In genomic region chr2:103254611-103255010, GRCh38 we compare ENCODE assay signal across 35 cellular contexts.
DNase-seq lines count a peak whose midpoint lies in the region; ATAC-seq and TF ChIP-seq lines count a peak whose summit lies in the region.
"Had no signal": no experiment of that assay in that cellular context is flagged by ENCODE, and none has a peak within 500 bp of the region (broad histone marks: within the 10 kb centered on the region; RNA-seq: fewer than 3 reads in every experiment).

No MANE protein-coding gene starts in this region.

- H3K4me3 ChIP-seq in mesendoderm (ENCODE audit: low read length) (no peak overlapping the region), neural cell (ENCODE audit: low read length) (no peak overlapping the region), trophoblast cell (ENCODE audit: low read depth, low read length) (no peak overlapping the region)
- H3K4me3 ChIP-seq: A549; BLaER1; BLaER1 treated with 17β-estradiol and CSF1 and Interleukin-3, amounts not matched to agents 10 nM and 100 nM had no signal

- H3K9me3 Mint-ChIP-seq in H9, result peaks cover 0 to 5% of the 10 kb centered on the region in 2 experiments; a peak in 3 of 5 replicates

- H2BK20ac ChIP-seq in H9 (ENCODE audit: low read depth, low read length, poor library complexity, severe bottlenecking), result no peak overlapping the region

- no peak overlapping the region for H3T11ph ChIP-seq in H9 (ENCODE audit: low read length)

- no peak overlapping the region for H2AK5ac ChIP-seq in H9 (ENCODE audit: insufficient read length, low read length)
- no peak overlapping the region for H2AK5ac ChIP-seq in mesendoderm (ENCODE audit: low read length)
- H2AK5ac ChIP-seq in trophoblast cell (ENCODE audit: low read length), result no peak overlapping the region

- H3K27ac ChIP-seq in H9 (ENCODE audit: insufficient read length, low read depth, low read length), result no peak overlapping the region
- no peak overlapping the region for H3K27ac ChIP-seq in mesendoderm (ENCODE audit: low read depth, low read length)
- no peak overlapping the region for H3K27ac ChIP-seq in neural cell (ENCODE audit: low read length)
- no peak overlapping the region for H3K27ac ChIP-seq in trophoblast cell (ENCODE audit: low read depth, low read length)
- H3K27ac ChIP-seq: 22Rv1; A549; BLaER1; BLaER1 treated with 17β-estradiol and CSF1 and Interleukin-3, amounts not matched to agents 10 nM and 100 nM; C4-2B had no signal

- H3K23ac ChIP-seq in H9 (ENCODE audit: insufficient read length, low read depth, low read length) (no peak overlapping the region), mesendoderm (ENCODE audit: low read length) (no peak overlapping the region), trophoblast cell (ENCODE audit: low read length) (no peak overlapping the region)

- DNase-seq in H9, result no peak
- DNase-seq in mesendoderm, result peak; percentile 29
- DNase-seq in trophoblast cell, result no peak
- no peak for DNase-seq in NCI-H1694 treated with DMSO at 0.1 percent for 48 hours (lab: John Stamatoyannopoulos, UW)
- DNase-seq in NCI-H2107 (lab: John Stamatoyannopoulos, UW), result no peak
- DNase-seq: 8988T; ACHN; AML-193; BE2C; C1 segment of cervical spinal cord; Caco-2; Calu3; CD4-positive, alpha-beta memory T cell; CD4-positive, alpha-beta T cell; CD4-positive, CD25-positive, alpha-beta regulatory T cell; CD8-positive, alpha-beta memory T cell; CD8-positive, alpha-beta T cell; COR-L47; DMS 273 treated with DMSO at 0.1 percent for 48 hours; DMS153; DMS53; DMS79; DMS79 treated with DMSO at 0.1 percent for 48 hours; DND-41; EL had no signal

- H4K5ac ChIP-seq in H9 (ENCODE audit: insufficient read length, low read depth, low read length), result no peak overlapping the region
- no peak overlapping the region for H4K5ac ChIP-seq in mesendoderm (ENCODE audit: low read length)

- TF ChIP-seq CTCF in H9 (conservative IDR thresholded peaks at IDR 0.05) (no peak), neural cell (IDR thresholded peaks at IDR 0.05; ENCODE audit: poor library complexity, severe bottlenecking) (no peak)

- no peaks in the 10 kb centered on the region for H3K27me3 ChIP-seq in H9 (ENCODE audit: insufficient read depth, low read length)
- no peaks in the 10 kb centered on the region for H3K27me3 ChIP-seq in mesendoderm (ENCODE audit: insufficient read depth, low read length, poor library complexity)
- no peaks in the 10 kb centered on the region for H3K27me3 ChIP-seq in neural cell (ENCODE audit: insufficient read depth, low read depth, low read length)
- H3K27me3 ChIP-seq in trophoblast cell (ENCODE audit: insufficient read depth, low read length), result no peaks in the 10 kb centered on the region
- H3K27me3 ChIP-seq: BE2C; BLaER1; BLaER1 treated with 17β-estradiol and CSF1 and Interleukin-3, amounts not matched to agents 10 nM and 100 nM had no signal

- no peaks in the 10 kb centered on the region for H3K36me3 ChIP-seq in mesendoderm (ENCODE audit: control insufficient read depth, insufficient read depth, low read length)
- no peaks in the 10 kb centered on the region for H3K36me3 ChIP-seq in neural cell (ENCODE audit: insufficient read depth, low read length)
- H3K36me3 ChIP-seq in trophoblast cell (ENCODE audit: control insufficient read depth in 1 of 2, insufficient read depth in 2 of 2, low read length in 2 of 2), result no peaks in the 10 kb centered on the region
- H3K36me3 ChIP-seq: BE2C; BLaER1; BLaER1 treated with 17β-estradiol and CSF1 and Interleukin-3, amounts not matched to agents 10 nM and 100 nM had no signal

- no peak overlapping the region for H4K12ac ChIP-seq in trophoblast cell (ENCODE audit: low read depth, low read length)

- H3K4ac ChIP-seq in H9 (ENCODE audit: low read depth, low read length), result no peak overlapping the region
- H3K4ac ChIP-seq in mesendoderm (ENCODE audit: low read depth, low read length), result no peak overlapping the region
- no peak overlapping the region for H3K4ac ChIP-seq in trophoblast cell (ENCODE audit: low read depth, low read length)

- H4K20me1 ChIP-seq in H9 (ENCODE audit: control insufficient read depth, insufficient read depth, insufficient read length) (no peaks in the 10 kb centered on the region), neural cell (ENCODE audit: insufficient read depth) (no peaks in the 10 kb centered on the region)
- H4K20me1 ChIP-seq: BLaER1; BLaER1 treated with 17β-estradiol and CSF1 and Interleukin-3, amounts not matched to agents 10 nM and 100 nM had no signal

- H3K23me2 ChIP-seq in H9 (ENCODE audit: insufficient read length, low read depth, low read length, poor library complexity, severe bottlenecking), result no peaks in the 10 kb centered on the region

- H3K9me3 ChIP-seq in H9 (ENCODE audit: control insufficient read depth, low read depth, low read length), result no peaks in the 10 kb centered on the region
- H3K9me3 ChIP-seq in neural cell (ENCODE audit: low read length), result no peaks in the 10 kb centered on the region
- H3K9me3 ChIP-seq in trophoblast cell (ENCODE audit: insufficient read depth, low read depth, low read length), result no peaks in the 10 kb centered on the region
- H3K9me3 ChIP-seq: A549; BE2C; BLaER1; BLaER1 treated with 17β-estradiol and CSF1 and Interleukin-3, amounts not matched to agents 10 nM and 100 nM; Caco-2 had no signal

- no peaks in the 10 kb centered on the region for H3K79me1 ChIP-seq in H9 (ENCODE audit: insufficient read depth, low read depth, low read length, poor library complexity, severe bottlenecking)
- no peaks in the 10 kb centered on the region for H3K79me1 ChIP-seq in mesendoderm (ENCODE audit: low read length)
- no peaks in the 10 kb centered on the region for H3K79me1 ChIP-seq in trophoblast cell (ENCODE audit: low read length)

- ATAC-seq in GM18498 (IDR thresholded peaks at IDR 0.05; ENCODE audit: unreplicated experiment) (no peak), GM19467 (IDR thresholded peaks at IDR 0.05; ENCODE audit: unreplicated experiment) (no peak)
- ATAC-seq: A549; CD8-positive, alpha-beta T cell had no signal

- H3K18ac ChIP-seq in H9 (ENCODE audit: insufficient read length, low read depth, low read length), result no peak overlapping the region
- H3K18ac ChIP-seq in mesendoderm (ENCODE audit: low read length), result no peak overlapping the region
- no peak overlapping the region for H3K18ac ChIP-seq in trophoblast cell (ENCODE audit: low read length)

- H2BK15ac ChIP-seq in H9 (ENCODE audit: low read depth, low read length) (no peak overlapping the region), mesendoderm (replicated peaks; ENCODE audit: low read depth) (no peak overlapping the region)

- H3K56ac ChIP-seq in H9 (ENCODE audit: insufficient read length, low read depth, low read length), result no peak overlapping the region
- H3K56ac ChIP-seq in mesendoderm (ENCODE audit: low read length), result no peak overlapping the region

- no peak overlapping the region for H3K27ac Mint-ChIP-seq in H9
- H3K27ac Mint-ChIP-seq: B cell; CD14-positive monocyte; CD4-positive, alpha-beta memory T cell; CD4-positive, alpha-beta T cell; CD4-positive, CD25-positive, alpha-beta regulatory T cell; CD8-positive, alpha-beta memory T cell; CD8-positive, alpha-beta T cell had no signal

- H3K14ac ChIP-seq in H9 (ENCODE audit: insufficient read depth, low read length), result no peak overlapping the region
- no peak overlapping the region for H3K14ac ChIP-seq in trophoblast cell (ENCODE audit: low read length)

- H2BK12ac ChIP-seq in H9 (ENCODE audit: insufficient read length, low read depth, low read length), result no peak overlapping the region
- H2BK12ac ChIP-seq in trophoblast cell (ENCODE audit: low read length), result no peak overlapping the region

- H3K9me2 ChIP-seq in neural cell (ENCODE audit: insufficient read depth, low read length), result no peaks in the 10 kb centered on the region

- H3K27me3 Mint-ChIP-seq in H9 (ENCODE audit: low read depth), result no peaks in the 10 kb centered on the region
- H3K27me3 Mint-ChIP-seq: B cell; CD4-positive, alpha-beta memory T cell; CD4-positive, alpha-beta T cell; CD4-positive, CD25-positive, alpha-beta regulatory T cell had no signal

- WGBS in H9 (ENCODE audit: extremely low coverage, insufficient read length, low lambda C conversion rate), result no CpG with 5 or more reads among the region's 5 CpGs
- WGBS in mesendoderm (ENCODE audit: extremely low coverage, insufficient coverage, low lambda C conversion rate), result no CpG with 5 or more reads among the region's 5 CpGs
- WGBS in trophoblast cell (ENCODE audit: extremely low coverage, insufficient coverage, insufficient read length), result no CpG with 5 or more reads among the region's 5 CpGs

- TF ChIP-seq EP300 in neural cell (conservative IDR thresholded peaks at IDR 0.05; ENCODE audit: poor library complexity, severe bottlenecking), result peak; percentile 96

- H3K36me3 Mint-ChIP-seq in H9 (ENCODE audit: insufficient read depth in 1 of 3, low read depth in 3 of 3), result peaks cover 0 to 3% (median 0%) of the 10 kb centered on the region in 3 experiments; a peak in 1 of 7 replicates
- H3K36me3 Mint-ChIP-seq: CD14-positive monocyte; CD4-positive, alpha-beta memory T cell; CD4-positive, CD25-positive, alpha-beta regulatory T cell; CD8-positive, alpha-beta memory T cell; CD8-positive, alpha-beta T cell had no signal

- H4K91ac ChIP-seq in H9 (ENCODE audit: insufficient read length, low read depth, low read length) (no peak overlapping the region), trophoblast cell (ENCODE audit: low read depth, low read length) (no peak overlapping the region)

- no peak overlapping the region for H3K9ac ChIP-seq in H9 (ENCODE audit: extremely low read depth, insufficient read length, low read length)
- H3K9ac ChIP-seq in mesendoderm (ENCODE audit: low read length), result no peak overlapping the region
- H3K9ac ChIP-seq in neural cell (ENCODE audit: low read length), result no peak overlapping the region
- H3K9ac ChIP-seq in trophoblast cell (ENCODE audit: low read length), result peak overlapping the region; percentile 58
- H3K9ac ChIP-seq: BLaER1; BLaER1 treated with 17β-estradiol and CSF1 and Interleukin-3, amounts not matched to agents 10 nM and 100 nM had no signal

- no peak overlapping the region for H2BK120ac ChIP-seq in H9 (ENCODE audit: low read depth, low read length, poor library complexity, severe bottlenecking)
- no peak overlapping the region for H2BK120ac ChIP-seq in mesendoderm (ENCODE audit: low read depth, low read length)
- H2BK120ac ChIP-seq in trophoblast cell (ENCODE audit: insufficient read depth, low read length, poor library complexity), result no peak overlapping the region

- TF ChIP-seq RAD21 in neural cell (conservative IDR thresholded peaks at IDR 0.05), result no peak

- H3F3A ChIP-seq in neural cell (ENCODE audit: insufficient read depth, low read length, poor library complexity, severe bottlenecking), result no peaks in the 10 kb centered on the region

- H2BK5ac ChIP-seq in H9 (ENCODE audit: insufficient read length, low read length) (no peak overlapping the region), mesendoderm (ENCODE audit: low read length) (no peak overlapping the region), trophoblast cell (ENCODE audit: low read depth, low read length, poor library complexity) (no peak overlapping the region)

- peaks cover 2% of the 10 kb centered on the region; the same call in 1 of the 2 replicates for H3K4me1 ChIP-seq in H9 (ENCODE audit: insufficient read depth, low read length)
- no peaks in the 10 kb centered on the region for H3K4me1 ChIP-seq in mesendoderm (ENCODE audit: control insufficient read depth, low read depth, low read length)
- H3K4me1 ChIP-seq in trophoblast cell (ENCODE audit: control insufficient read depth in 1 of 2, insufficient read depth in 2 of 2, low read length in 2 of 2), result no peaks in the 10 kb centered on the region
- H3K4me1 ChIP-seq: A549, BE2C, BLaER1, Caco-2 had no signal

- H2AFZ ChIP-seq in H9 (ENCODE audit: low read length), result peak overlapping the region; percentile 18
- H2AFZ ChIP-seq in neural cell (ENCODE audit: low read depth, low read length), result no peak overlapping the region
- no peak overlapping the region for H2AFZ ChIP-seq in trophoblast cell (ENCODE audit: insufficient read depth, low read length, poor library complexity)

- H4K8ac ChIP-seq in H9 (replicated peaks; ENCODE audit: insufficient read length, low read depth, low read length) (no peak overlapping the region), mesendoderm (ENCODE audit: low read depth, low read length) (no peak overlapping the region), trophoblast cell (ENCODE audit: low read depth, low read length) (no peak overlapping the region)

- peaks cover 5 to 6% of the 10 kb centered on the region in 2 experiments for H3K4me1 Mint-ChIP-seq in H9
- H3K4me1 Mint-ChIP-seq: B cell; CD14-positive monocyte; CD4-positive, alpha-beta memory T cell; CD4-positive, CD25-positive, alpha-beta regulatory T cell; CD8-positive, alpha-beta memory T cell had no signal

- H3K79me2 ChIP-seq in H9 (ENCODE audit: insufficient read depth, low read length) (no peaks in the 10 kb centered on the region), mesendoderm (ENCODE audit: control insufficient read depth, insufficient read depth, low read length) (no peaks in the 10 kb centered on the region), neural cell (replicated peaks; ENCODE audit: insufficient read depth, low read length) (no peaks in the 10 kb centered on the region), trophoblast cell (ENCODE audit: control insufficient read depth, insufficient read depth, low read length, poor library complexity) (no peaks in the 10 kb centered on the region)

- H3K4me3 Mint-ChIP-seq in H9, result no peak overlapping the region
- H3K4me3 Mint-ChIP-seq: B cell; CD14-positive monocyte; CD4-positive, alpha-beta memory T cell; CD4-positive, alpha-beta T cell; CD4-positive, CD25-positive, alpha-beta regulatory T cell; CD8-positive, alpha-beta memory T cell; CD8-positive, alpha-beta T cell had no signal

- no peak overlapping the region for H3K4me2 ChIP-seq in H9 (ENCODE audit: insufficient read depth, insufficient read length, low read length)
- H3K4me2 ChIP-seq in mesendoderm (ENCODE audit: low read length), result no peak overlapping the region
- no peak overlapping the region for H3K4me2 ChIP-seq in neural cell (ENCODE audit: low read length)
- no peak overlapping the region for H3K4me2 ChIP-seq in trophoblast cell (ENCODE audit: low read length)
- H3K4me2 ChIP-seq: A549; BLaER1; BLaER1 treated with 17β-estradiol and CSF1 and Interleukin-3, amounts not matched to agents 10 nM and 100 nM had no signal
